Comparison of ENCODE assay signal across 13 cellular contexts in the genomic region with DNA sequence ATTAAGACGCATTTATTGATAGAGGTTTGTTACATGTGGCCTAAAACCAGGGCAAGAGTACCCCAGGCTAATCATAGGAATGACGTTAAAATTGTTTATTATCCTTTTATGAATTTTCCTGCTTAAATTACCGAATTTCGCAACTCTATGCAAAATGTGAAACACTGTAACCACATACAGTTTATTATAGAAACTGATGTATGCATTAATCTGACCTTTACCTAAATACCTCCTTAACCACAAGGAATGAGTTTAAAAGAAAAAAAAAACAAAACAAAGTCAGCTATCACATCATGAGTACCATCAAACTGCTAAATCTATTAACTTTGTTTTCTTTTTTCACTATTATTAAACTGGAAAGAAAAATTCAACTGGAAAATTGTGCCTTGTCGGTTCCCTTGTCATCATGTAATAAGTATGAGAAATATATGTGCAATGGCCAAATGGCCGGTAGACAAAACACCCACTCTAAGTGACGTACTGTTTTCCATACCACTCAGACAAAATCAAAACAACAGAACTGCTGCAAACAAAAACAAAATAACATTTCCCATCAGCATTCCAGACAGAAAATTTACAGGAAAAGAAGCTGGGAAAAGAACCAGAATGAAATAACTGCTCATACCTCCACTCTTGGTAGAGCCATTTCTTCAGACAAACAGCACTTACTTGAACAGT.
DNase-seq lines count a peak whose midpoint lies in the region; ATAC-seq and TF ChIP-seq lines count a peak whose summit lies in the region.
"Had no signal": no experiment of that assay in that cellular context is flagged by ENCODE, and none has a peak within 500 bp of the region (broad histone marks: within the 10 kb centered on the region; RNA-seq: fewer than 3 reads in every experiment).

No MANE protein-coding gene starts in this region.

- H3K23ac ChIP-seq in neuronal stem cell (ENCODE audit: low read depth, low read length, poor library complexity) = no peak overlapping the region

- no peak overlapping the region for H3K4me2 ChIP-seq in neuronal stem cell (ENCODE audit: insufficient read depth, low read length, poor library complexity, severe bottlenecking)

- H3K18ac ChIP-seq in neuronal stem cell (ENCODE audit: low read length) = no peak overlapping the region

- H3K9me3 Mint-ChIP-seq in HFFc6 = no peaks in the 10 kb centered on the region
- H3K9me3 Mint-ChIP-seq: neural crest cell had no signal

- H3K36me3 ChIP-seq in brain microvascular endothelial cell (replicated peaks) (no peaks in the 10 kb centered on the region), lower lobe of right lung (no peaks in the 10 kb centered on the region), thoracic aorta (no peaks in the 10 kb centered on the region), neuronal stem cell (replicated peaks in 1 of 2; ENCODE audit: control insufficient read depth in 2 of 2, insufficient read depth in 2 of 2, low read length in 2 of 2) (no peaks in the 10 kb centered on the region)

- no peaks in the 10 kb centered on the region for H3K27me3 Mint-ChIP-seq in HFFc6 (ENCODE audit: insufficient read depth)

- no peak overlapping the region for H2BK12ac ChIP-seq in neuronal stem cell (ENCODE audit: low read length)

- H3K4me1 ChIP-seq in lower lobe of right lung (peaks cover 22% of the 10 kb centered on the region), thoracic aorta (ENCODE audit: control insufficient read depth in 1 of 2, low read depth in 2 of 2) (peaks cover 41 to 93% of the 10 kb centered on the region in 2 donors), neuronal stem cell (ENCODE audit: control insufficient read depth in 2 of 2, insufficient read depth in 1 of 2, low read depth in 1 of 2, low read length in 2 of 2) (peaks cover 5 to 17% of the 10 kb centered on the region in 2 donors)

- no peaks in the 10 kb centered on the region for H3K27me3 ChIP-seq in brain microvascular endothelial cell (replicated peaks)
- no peaks in the 10 kb centered on the region for H3K27me3 ChIP-seq in lower lobe of right lung (ENCODE audit: low read depth)
- no peaks in the 10 kb centered on the region for H3K27me3 ChIP-seq in thoracic aorta (replicated peaks; ENCODE audit: insufficient read depth)
- H3K27me3 ChIP-seq in neuronal stem cell (ENCODE audit: control insufficient read depth in 3 of 3, insufficient read depth in 3 of 3, low read depth in 1 of 3, low read length in 3 of 3) = no peaks in the 10 kb centered on the region

- no peak overlapping the region for H2AFZ ChIP-seq in neuronal stem cell (ENCODE audit: low read length)

- peak overlapping the region; percentile 62 for H3K27ac Mint-ChIP-seq in HFFc6

- H3K4me1 Mint-ChIP-seq in HFFc6 (ENCODE audit: low read depth) = peaks cover 45% of the 10 kb centered on the region

- in situ Hi-C loops in brain microvascular endothelial cell (cut with HindIII; ENCODE audit: low pct_ligation_motif_present, low sequenced_read_pairs) = no loop called here

- H3K14ac ChIP-seq in neuronal stem cell (ENCODE audit: low read length) = no peak overlapping the region

- H3K36me3 Mint-ChIP-seq in HFFc6 (ENCODE audit: low read depth) = peaks cover 21% of the 10 kb centered on the region; the same call in 1 of the 2 replicates

- H3K4me3 Mint-ChIP-seq in HFFc6 = no peak overlapping the region
- H3K4me3 Mint-ChIP-seq: neural crest cell had no signal

- no peak overlapping the region for H2BK15ac ChIP-seq in neuronal stem cell (ENCODE audit: low read length)

- H2BK5ac ChIP-seq in neuronal stem cell (ENCODE audit: low read length) = no peak overlapping the region

- H3K79me1 ChIP-seq in neuronal stem cell (ENCODE audit: low read depth, low read length) = no peaks in the 10 kb centered on the region

- no peak for TF ChIP-seq CTCF in HFFc6 (IDR thresholded peaks at IDR 0.05)
- TF ChIP-seq CTCF in brain microvascular endothelial cell (IDR thresholded peaks at IDR 0.05; ENCODE audit: low read depth, low read length, missing control alignments) = no peak
- no peak for TF ChIP-seq CTCF in lower lobe of right lung (IDR thresholded peaks at IDR 0.05)
- TF ChIP-seq CTCF in thoracic aorta (IDR thresholded peaks at IDR 0.05) = no peak

- no peak overlapping the region for H4K8ac ChIP-seq in neuronal stem cell (ENCODE audit: low read depth, low read length)

- no CpG with 5 or more reads among the region's 7 CpGs for WGBS in neuronal stem cell (ENCODE audit: extremely low coverage in 2 of 2, insufficient read length in 2 of 2, insufficient replicate concordance in 1 of 2), 2 donors

- no peaks in the 10 kb centered on the region for H3K9me3 ChIP-seq in lower lobe of right lung
- H3K9me3 ChIP-seq in thoracic aorta = no peaks in the 10 kb centered on the region
- H3K9me3 ChIP-seq in neuronal stem cell (replicated peaks in 1 of 2; ENCODE audit: control insufficient read depth in 2 of 2, insufficient read depth in 1 of 2, low read depth in 1 of 2, low read length in 2 of 2) = peaks cover 0 to 2% of the 10 kb centered on the region in 2 donors

- intact Hi-C loops in lower lobe of right lung (cut with DNase I) = no loop called here

- H3K4me3 ChIP-seq in brain microvascular endothelial cell (ENCODE audit: low read depth, low read length) = no peak overlapping the region
- no peak overlapping the region for H3K4me3 ChIP-seq in lower lobe of right lung
- peak overlapping the region; percentile 42 for H3K4me3 ChIP-seq in thoracic aorta
- H3K4me3 ChIP-seq in neuronal stem cell (ENCODE audit: low read length in 2 of 2) = no peak overlapping the region

- DNase-seq in HFFc6 = peak; percentile 5
- peak; percentile 64 for DNase-seq in brain microvascular endothelial cell
- DNase-seq in lower lobe of right lung = no peak
- DNase-seq in thoracic aorta (ENCODE audit: low spot score) = no peak
- DNase-seq in neuronal stem cell (ENCODE audit: low spot score) = no peak
- DNase-seq in SW 1271 (lab: John Stamatoyannopoulos, UW) = no peak
- DNase-seq: activated CD4-positive, CD25-positive, alpha-beta regulatory T cell; H7; NCI-H345; stimulated activated CD4-positive, alpha-beta T cell treated with anti-CD3 and anti-CD28 coated beads, Interleukin-4, amount 100 ng/mL, for 24 hours had no signal

- no peak overlapping the region for H2BK120ac ChIP-seq in neuronal stem cell (ENCODE audit: low read depth, low read length)

- H3K4ac ChIP-seq in neuronal stem cell (ENCODE audit: low read length) = no peak overlapping the region

- H3K9ac ChIP-seq in neuronal stem cell (ENCODE audit: low read depth, low read length, poor library complexity) = no peak overlapping the region

- H3K27ac ChIP-seq in brain microvascular endothelial cell (peak overlapping the region; percentile 80), lower lobe of right lung (peak overlapping the region; percentile 1), thoracic aorta (peak overlapping the region; percentile 75 to 83), neuronal stem cell (replicated peaks; ENCODE audit: low read length) (no peak overlapping the region)
- H3K27ac ChIP-seq: RWPE1 had no signal

- peak in 1 of 2 donors; percentile 31 for ATAC-seq in lower lobe of right lung
- ATAC-seq in thoracic aorta (ENCODE audit: insufficient number of reproducible peaks, low FRiP score, low read depth) = no peak
- ATAC-seq in HG03565 (IDR thresholded peaks at IDR 0.05; ENCODE audit: unreplicated experiment) = no peak

- H4K91ac ChIP-seq in neuronal stem cell (ENCODE audit: low read depth, low read length, poor library complexity) = no peak overlapping the region

- H2AK5ac ChIP-seq in neuronal stem cell (ENCODE audit: low read depth, low read length) = no peak overlapping the region

Comparison
In these comparisons a context has a peak if more than half of its experiments do, and no peak if none do; other contexts are left out.
1. DNase-seq: peak in HFFc6 (single experiment) and brain microvascular endothelial cell (single experiment); none in lower lobe of right lung (single experiment), thoracic aorta (single experiment), neuronal stem cell (single experiment) and SW 1271 (0 of 2).